In the genomic region with DNA sequence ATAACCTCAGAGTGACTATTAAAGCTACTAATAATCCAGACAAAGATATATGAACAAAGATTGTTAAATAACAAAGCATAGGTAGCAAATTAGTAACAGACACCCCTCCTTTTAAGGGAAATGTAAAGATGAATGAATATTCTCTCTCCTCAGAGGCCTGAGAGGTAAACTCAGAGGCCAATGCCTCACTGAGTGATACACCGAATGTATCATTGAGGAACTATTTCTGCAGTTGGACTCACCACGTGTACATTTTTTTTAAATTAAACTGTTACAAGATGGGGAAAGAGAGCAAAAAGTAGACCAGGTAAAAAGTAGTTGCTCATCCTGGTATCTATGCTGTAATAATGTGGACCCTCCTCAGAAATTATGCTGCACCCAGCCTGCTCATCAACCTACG, we compare ENCODE assay signal across 1 cellular context.
TF ChIP-seq lines count a peak whose summit lies in the region.

No MANE protein-coding gene starts in this region.

TF ChIP-seq in HepG2, 621 proteins besides CTCF, POLR2A, EP300 and RAD21 (continued from another document):
- TF ChIP-seq, protein P1, sequence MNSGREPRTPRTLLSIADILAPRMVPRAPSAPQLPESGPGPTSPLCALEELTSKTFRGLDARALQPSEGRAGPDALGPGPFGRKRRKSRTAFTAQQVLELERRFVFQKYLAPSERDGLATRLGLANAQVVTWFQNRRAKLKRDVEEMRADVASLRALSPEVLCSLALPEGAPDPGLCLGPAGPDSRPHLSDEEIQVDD (CRISPR knock-in tag; IDR thresholded peaks at IDR 0.05; ENCODE audit: borderline replicate concordance), result no peak
- no peak for TF ChIP-seq ZNF441 (CRISPR knock-in tag; IDR thresholded peaks at IDR 0.05; ENCODE audit: borderline replicate concordance)
- TF ChIP-seq, protein P2, sequence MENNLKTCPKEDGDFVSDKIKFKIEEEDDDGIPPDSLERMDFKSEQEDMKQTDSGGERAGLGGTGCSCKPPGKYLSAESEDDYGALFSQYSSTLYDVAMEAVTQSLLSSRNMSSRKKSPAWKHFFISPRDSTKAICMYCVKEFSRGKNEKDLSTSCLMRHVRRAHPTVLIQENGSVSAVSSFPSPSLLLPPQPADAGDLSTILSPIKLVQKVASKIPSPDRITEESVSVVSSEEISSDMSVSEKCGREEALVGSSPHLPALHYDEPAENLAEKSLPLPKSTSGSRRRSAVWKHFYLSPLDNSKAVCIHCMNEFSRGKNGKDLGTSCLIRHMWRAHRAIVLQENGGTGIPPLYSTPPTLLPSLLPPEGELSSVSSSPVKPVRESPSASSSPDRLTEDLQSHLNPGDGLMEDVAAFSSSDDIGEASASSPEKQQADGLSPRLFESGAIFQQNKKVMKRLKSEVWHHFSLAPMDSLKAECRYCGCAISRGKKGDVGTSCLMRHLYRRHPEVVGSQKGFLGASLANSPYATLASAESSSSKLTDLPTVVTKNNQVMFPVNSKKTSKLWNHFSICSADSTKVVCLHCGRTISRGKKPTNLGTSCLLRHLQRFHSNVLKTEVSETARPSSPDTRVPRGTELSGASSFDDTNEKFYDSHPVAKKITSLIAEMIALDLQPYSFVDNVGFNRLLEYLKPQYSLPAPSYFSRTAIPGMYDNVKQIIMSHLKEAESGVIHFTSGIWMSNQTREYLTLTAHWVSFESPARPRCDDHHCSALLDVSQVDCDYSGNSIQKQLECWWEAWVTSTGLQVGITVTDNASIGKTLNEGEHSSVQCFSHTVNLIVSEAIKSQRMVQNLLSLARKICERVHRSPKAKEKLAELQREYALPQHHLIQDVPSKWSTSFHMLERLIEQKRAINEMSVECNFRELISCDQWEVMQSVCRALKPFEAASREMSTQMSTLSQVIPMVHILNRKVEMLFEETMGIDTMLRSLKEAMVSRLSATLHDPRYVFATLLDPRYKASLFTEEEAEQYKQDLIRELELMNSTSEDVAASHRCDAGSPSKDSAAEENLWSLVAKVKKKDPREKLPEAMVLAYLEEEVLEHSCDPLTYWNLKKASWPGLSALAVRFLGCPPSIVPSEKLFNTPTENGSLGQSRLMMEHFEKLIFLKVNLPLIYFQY (CRISPR knock-in tag; IDR thresholded peaks at IDR 0.05; ENCODE audit: borderline replicate concordance), result no peak
- no peak for TF ChIP-seq RARG (CRISPR knock-in tag; IDR thresholded peaks at IDR 0.05; ENCODE audit: low read depth)
- TF ChIP-seq BORCS8-MEF2B (CRISPR knock-in tag; IDR thresholded peaks at IDR 0.05), result no peak
- no peak for TF ChIP-seq PRMT3 (CRISPR knock-in tag; IDR thresholded peaks at IDR 0.05; ENCODE audit: borderline replicate concordance, low read depth)
- TF ChIP-seq NR2F2 (IDR thresholded peaks at IDR 0.05; ENCODE audit: borderline replicate concordance, low read depth), result no peak
- TF ChIP-seq ARNTL (CRISPR knock-in tag; IDR thresholded peaks at IDR 0.05), result no peak
- TF ChIP-seq, protein P3, sequence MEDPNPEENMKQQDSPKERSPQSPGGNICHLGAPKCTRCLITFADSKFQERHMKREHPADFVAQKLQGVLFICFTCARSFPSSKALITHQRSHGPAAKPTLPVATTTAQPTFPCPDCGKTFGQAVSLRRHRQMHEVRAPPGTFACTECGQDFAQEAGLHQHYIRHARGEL (CRISPR knock-in tag; IDR thresholded peaks at IDR 0.05), result no peak
- TF ChIP-seq MBNL3 (CRISPR knock-in tag; conservative IDR thresholded peaks at IDR 0.05), result no peak
- no peak for TF ChIP-seq RFX5 (IDR thresholded peaks at IDR 0.05; ENCODE audit: low read depth, low read length)
